In genomic region chr9:124345063-124345462, GRCh38 we compare ENCODE assay signal across 16 cellular contexts.
"Had no signal": no experiment of that assay in that cellular context is flagged by ENCODE, and none has a peak within 500 bp of the region (broad histone marks: within the 10 kb centered on the region; RNA-seq: fewer than 3 reads in every experiment).

No MANE protein-coding gene starts in this region.

- FAIRE-seq: astrocyte, frontal cortex, islet of Langerhans had no signal

- H3K9me3 ChIP-seq: colonic mucosa, heart left ventricle, left lung, sigmoid colon, testis had no signal

- DNase-seq: activated CD4-positive, alpha-beta memory T cell treated with anti-CD3 and anti-CD28 coated beads, Interleukin-2, amount 10 ng/mL, durations not matched to agents 7 days and 5 days; activated naive CD8-positive, alpha-beta T cell treated with anti-CD3 and anti-CD28 coated beads, Interleukin-2, amount 50 U/mL, for 24 hours; colonic mucosa; effector CD4-positive, alpha-beta T cell; sigmoid colon; stimulated activated CD4-positive, alpha-beta T cell treated with anti-CD3 and anti-CD28 coated beads, Interleukin-2, amount 100 ng/mL, for 48 hours; stimulated activated naive CD8-positive, alpha-beta T cell treated with anti-CD3 and anti-CD28 coated beads, Interleukin-15, amount 100 ng/mL, for 72 hours; testis had no signal

- H3K27me3 Mint-ChIP-seq: activated CD4-positive, alpha-beta memory T cell treated with anti-CD3 and anti-CD28 coated beads, Interleukin-2, amount 10 ng/mL, durations not matched to agents 7 days and 5 days; activated naive CD8-positive, alpha-beta T cell treated with anti-CD3 and anti-CD28 coated beads, Interleukin-2, amount 50 U/mL, for 24 hours; progenitor cell of endocrine pancreas; stimulated activated naive CD8-positive, alpha-beta T cell treated with anti-CD3 and anti-CD28 coated beads, Interleukin-15, amount 100 ng/mL, for 72 hours had no signal

- H3K4me3 ChIP-seq: cardiac muscle cell, colonic mucosa, heart left ventricle, left lung, sigmoid colon, testis had no signal

- H3K27ac ChIP-seq: cardiac muscle cell, colonic mucosa, heart left ventricle, left lung, sigmoid colon, testis had no signal

- H3K27me3 ChIP-seq: cardiac muscle cell, colonic mucosa, heart left ventricle, left lung, sigmoid colon, testis had no signal

- H3K4me1 Mint-ChIP-seq: activated CD4-positive, alpha-beta memory T cell treated with anti-CD3 and anti-CD28 coated beads, Interleukin-2, amount 10 ng/mL, durations not matched to agents 7 days and 5 days; activated naive CD8-positive, alpha-beta T cell treated with anti-CD3 and anti-CD28 coated beads, Interleukin-2, amount 50 U/mL, for 24 hours; stimulated activated naive CD8-positive, alpha-beta T cell treated with anti-CD3 and anti-CD28 coated beads, Interleukin-15, amount 100 ng/mL, for 72 hours had no signal

- H3K27ac Mint-ChIP-seq: activated CD4-positive, alpha-beta memory T cell treated with anti-CD3 and anti-CD28 coated beads, Interleukin-2, amount 10 ng/mL, durations not matched to agents 7 days and 5 days; activated naive CD8-positive, alpha-beta T cell treated with anti-CD3 and anti-CD28 coated beads, Interleukin-2, amount 50 U/mL, for 24 hours; progenitor cell of endocrine pancreas; T-helper 2 cell treated with Interferon-gamma antibody and Interleukin-4, amounts not matched to agents 5 μg/mL and 100 μg/mL, for 36 hours had no signal

- H3K4me3 Mint-ChIP-seq: activated CD4-positive, alpha-beta memory T cell treated with anti-CD3 and anti-CD28 coated beads, Interleukin-2, amount 10 ng/mL, durations not matched to agents 7 days and 5 days; activated naive CD8-positive, alpha-beta T cell treated with anti-CD3 and anti-CD28 coated beads, Interleukin-2, amount 50 U/mL, for 24 hours; stimulated activated naive CD8-positive, alpha-beta T cell treated with anti-CD3 and anti-CD28 coated beads, Interleukin-15, amount 100 ng/mL, for 72 hours; T-helper 2 cell treated with Interferon-gamma antibody and Interleukin-4, amounts not matched to agents 5 μg/mL and 100 μg/mL, for 36 hours had no signal

- ATAC-seq: activated naive CD8-positive, alpha-beta T cell treated with anti-CD3 and anti-CD28 coated beads, Interleukin-2, amount 50 U/mL, for 24 hours; heart left ventricle; left lung; stimulated activated naive CD8-positive, alpha-beta T cell treated with anti-CD3 and anti-CD28 coated beads, Interleukin-15, amount 100 ng/mL, for 72 hours had no signal

- H3K9me3 Mint-ChIP-seq: activated CD4-positive, alpha-beta memory T cell treated with anti-CD3 and anti-CD28 coated beads, Interleukin-2, amount 10 ng/mL, durations not matched to agents 7 days and 5 days; activated naive CD8-positive, alpha-beta T cell treated with anti-CD3 and anti-CD28 coated beads, Interleukin-2, amount 50 U/mL, for 24 hours; stimulated activated naive CD8-positive, alpha-beta T cell treated with anti-CD3 and anti-CD28 coated beads, Interleukin-15, amount 100 ng/mL, for 72 hours; T-helper 2 cell treated with Interferon-gamma antibody and Interleukin-4, amounts not matched to agents 5 μg/mL and 100 μg/mL, for 36 hours had no signal

- H3K4me1 ChIP-seq: colonic mucosa had no signal
